In genomic region chr3:190117995-190118394, GRCh38 we compare ENCODE assay signal across 15 cellular contexts. TPM values are rescaled to one million over a fixed set of nuclear protein-coding genes. Genes with fewer than 3 reads are reported as not detected.
A peak's percentile ranks its signal among the peaks of the same experiment; 100 is the strongest.
DNase-seq lines count a peak whose midpoint lies in the region; ATAC-seq and TF ChIP-seq lines count a peak whose summit lies in the region.
"Had no signal": no experiment of that assay in that cellular context is flagged by ENCODE, and none has a peak within 500 bp of the region (broad histone marks: within the 10 kb centered on the region; RNA-seq: fewer than 3 reads in every experiment).

No MANE protein-coding gene starts in this region.

- no peaks in the 10 kb centered on the region for H3K36me3 ChIP-seq in HUES64 (ENCODE audit: insufficient read depth, low read length)
- H3K36me3 ChIP-seq in lower lobe of right lung = no peaks in the 10 kb centered on the region
- no peaks in the 10 kb centered on the region for H3K36me3 ChIP-seq in right atrium auricular region

- peaks cover 7% of the 10 kb centered on the region for H3K36me3 Mint-ChIP-seq in MCF 10A (ENCODE audit: insufficient read depth, unreplicated experiment)
- no peaks in the 10 kb centered on the region for H3K36me3 Mint-ChIP-seq in CD4-positive, alpha-beta T cell (ENCODE audit: low read depth)
- H3K36me3 Mint-ChIP-seq: activated naive CD4-positive, alpha-beta T cell treated with anti-CD3 and anti-CD28 coated beads, Interleukin-2, amount 10 ng/mL, durations not matched to agents 7 days and 5 days had no signal

- H3K4me3 ChIP-seq in HUES64 (ENCODE audit: low read length) = peak overlapping the region; percentile 17
- peak overlapping the region; percentile 40 for H3K4me3 ChIP-seq in lower lobe of right lung
- H3K4me3 ChIP-seq in right atrium auricular region = no peak overlapping the region

- no peaks in the 10 kb centered on the region for H3K9me3 ChIP-seq in HUES64 (ENCODE audit: insufficient read depth, low read depth, low read length)
- H3K9me3 ChIP-seq in lower lobe of right lung = no peaks in the 10 kb centered on the region
- H3K9me3 ChIP-seq in CD4-positive, alpha-beta T cell (ENCODE audit: control insufficient read depth, low read length) = no peaks in the 10 kb centered on the region
- H3K9me3 ChIP-seq in right atrium auricular region = no peaks in the 10 kb centered on the region

- no peak overlapping the region for H3K9ac ChIP-seq in HUES64 (ENCODE audit: low read depth, low read length)

- peaks cover 51% of the 10 kb centered on the region for H3K4me1 Mint-ChIP-seq in MCF 10A (ENCODE audit: insufficient read depth, unreplicated experiment)
- peaks cover 8% of the 10 kb centered on the region for H3K4me1 Mint-ChIP-seq in CD4-positive, alpha-beta T cell (ENCODE audit: low read depth)

- peak overlapping the region; percentile 95 for H3K4me3 Mint-ChIP-seq in MCF 10A (ENCODE audit: unreplicated experiment)
- no peak overlapping the region for H3K4me3 Mint-ChIP-seq in CD4-positive, alpha-beta T cell
- H3K4me3 Mint-ChIP-seq: activated naive CD4-positive, alpha-beta T cell treated with anti-CD3 and anti-CD28 coated beads, Interleukin-2, amount 10 ng/mL, durations not matched to agents 7 days and 5 days; dendritic cell treated with granulocyte-macrophage colony-stimulating factor and Interleukin-4, amounts not matched to agents 40 ng/mL and 50 ng/mL, for 4 days had no signal

- H3K9me3 Mint-ChIP-seq in MCF 10A (ENCODE audit: unreplicated experiment) = no peaks in the 10 kb centered on the region
- H3K9me3 Mint-ChIP-seq in CD4-positive, alpha-beta T cell = no peaks in the 10 kb centered on the region
- H3K9me3 Mint-ChIP-seq: activated naive CD4-positive, alpha-beta T cell treated with anti-CD3 and anti-CD28 coated beads, Interleukin-2, amount 10 ng/mL, durations not matched to agents 7 days and 5 days; dendritic cell treated with granulocyte-macrophage colony-stimulating factor and Interleukin-4, amounts not matched to agents 40 ng/mL and 50 ng/mL, for 4 days had no signal

- intact Hi-C loops in MCF 10A (cut with micrococcal nuclease) (no loop called here), lower lobe of right lung (cut with DNase I) (no loop called here)
- intact Hi-C loops in CD4-positive, alpha-beta T cell (cut with DNase I, micrococcal nuclease) = no loop called here

- H3K27me3 ChIP-seq in HUES64 (ENCODE audit: insufficient read depth, low read length) = peaks cover 18% of the 10 kb centered on the region
- H3K27me3 ChIP-seq in lower lobe of right lung (ENCODE audit: low read depth) = peaks cover 15% of the 10 kb centered on the region
- H3K27me3 ChIP-seq in CD4-positive, alpha-beta T cell (ENCODE audit: control insufficient read depth, insufficient read depth, low read length) = peaks cover 29% of the 10 kb centered on the region
- no peaks in the 10 kb centered on the region for H3K27me3 ChIP-seq in right atrium auricular region

- H3K4me1 ChIP-seq in HUES64 (ENCODE audit: insufficient read depth, low read length) (peaks cover 29% of the 10 kb centered on the region), lower lobe of right lung (peaks cover 15% of the 10 kb centered on the region), right atrium auricular region (peaks cover 0 to 12% of the 10 kb centered on the region in 2 donors)

- no TSS peak for BruUV-seq in MCF 10A (replicated peaks; lab: Mats Ljungman, UMichigan)

- no peak overlapping the region for H3K27ac ChIP-seq in HUES64 (ENCODE audit: low read depth, low read length)
- no peak overlapping the region for H3K27ac ChIP-seq in lower lobe of right lung
- H3K27ac ChIP-seq in CD4-positive, alpha-beta T cell (ENCODE audit: low read depth, low read length) = no peak overlapping the region
- no peak overlapping the region for H3K27ac ChIP-seq in right atrium auricular region

- TF ChIP-seq CTCF in MCF 10A (IDR thresholded peaks at IDR 0.05; ENCODE audit: unreplicated experiment) (no peak), lower lobe of right lung (IDR thresholded peaks at IDR 0.05) (no peak), right atrium auricular region (IDR thresholded peaks at IDR 0.05) (no peak)
- no peak for TF ChIP-seq CTCF in CD4-positive, alpha-beta T cell (IDR thresholded peaks at IDR 0.05)

- H3K27ac Mint-ChIP-seq in MCF 10A (ENCODE audit: low read depth, unreplicated experiment) = peak overlapping the region; percentile 64
- H3K27ac Mint-ChIP-seq in CD4-positive, alpha-beta T cell = no peak overlapping the region
- H3K27ac Mint-ChIP-seq: activated naive CD4-positive, alpha-beta T cell treated with anti-CD3 and anti-CD28 coated beads, Interleukin-2, amount 10 ng/mL, durations not matched to agents 7 days and 5 days; dendritic cell treated with granulocyte-macrophage colony-stimulating factor and Interleukin-4, amounts not matched to agents 40 ng/mL and 50 ng/mL, for 4 days had no signal

- CTCF ChIA-PET in MCF 10A (lab: Yijun Ruan, JAX) = interaction anchor here (0.6 to 1.9 kb wide), 3 partner anchors 150 to 219 kb away, joined by 3 to 5 read pairs (median 4); no protein-coding TSS in a partner anchor
- CTCF ChIA-PET in CD4-positive, alpha-beta T cell (lab: Charles Lee) = no interaction called here

- WGBS in HUES64 = 87% methylated on average over 2 of the region's 2 CpGs

- ATAC-seq in lower lobe of right lung = no peak
- no peak for ATAC-seq in CD4-positive, alpha-beta T cell (ENCODE audit: poor library complexity)
- ATAC-seq: right cardiac atrium had no signal

- no peaks in the 10 kb centered on the region for H3K27me3 Mint-ChIP-seq in MCF 10A (ENCODE audit: insufficient read depth, unreplicated experiment)
- H3K27me3 Mint-ChIP-seq in CD4-positive, alpha-beta T cell = peaks cover 70% of the 10 kb centered on the region

- DNase-seq in A172 (ENCODE audit: low spot score) (peak; percentile 17), MCF 10A (ENCODE audit: unreplicated experiment) (no peak), lower lobe of right lung (no peak), DMS153 treated with DMSO at 0.1 percent for 48 hours (lab: John Stamatoyannopoulos, UW; ENCODE audit: unreplicated experiment) (no peak), hippocampal formation (lab: John Stamatoyannopoulos, UW) (no peak), right atrium auricular region (ENCODE audit: low spot score) (no peak)
- DNase-seq in CD4-positive, alpha-beta T cell = no peak
- DNase-seq: activated naive CD4-positive, alpha-beta T cell treated with anti-CD3 and anti-CD28 coated beads, Interleukin-2, amount 10 ng/mL, durations not matched to agents 7 days and 5 days; DMS53; glutamatergic neuron; MM.1S; right cardiac atrium had no signal

- POLR2A ChIA-PET in MCF 10A (lab: Yijun Ruan, JAX) = interaction anchor here (0.5 to 11.6 kb wide), 12 partner anchors 11 to 115 kb away, joined by 3 to 132 read pairs (median 11); no protein-coding TSS in a partner anchor
- POLR2A ChIA-PET in CD4-positive, alpha-beta T cell (lab: Charles Lee) = no interaction called here

RNA-seq across cellular contexts. Expression of gene P3H2, which starts 2.7 kb away (rescaled TPM):
- total RNA-seq in A172 (2014; rRNA removed; shearing (Covaris generic)) = 12.6 and 30.3 TPM in 2 replicates
- 27.3 TPM for polyA plus RNA-seq in HUES64 (2013, experiment 1 of 2)
- 30.3 TPM for polyA plus RNA-seq in HUES64 (2013, experiment 2 of 2)
- total RNA-seq in MCF 10A (2022) = 19.8 and 60.2 TPM in 2 replicates
- total RNA-seq in lower lobe of right lung = 61.9 TPM
- total RNA-seq in CD4-positive, alpha-beta T cell = not detected
- 1 to 10 TPM; 5.1 to 5.4 TPM for total RNA-seq in right atrium auricular region
- total RNA-seq: T-helper 2 cell treated with Interferon-gamma antibody and Interleukin-4, amounts not matched to agents 100 ng/mL and 5 ng/mL, for 36 hours had no signal

Comparison
In these comparisons a context has a peak if more than half of its experiments do, and no peak if none do; other contexts are left out.
1. H3K4me3 ChIP-seq: peak in HUES64 (single experiment) and lower lobe of right lung (single experiment); none in right atrium auricular region (0 of 2).
2. RNA of gene P3H2, which starts 2.7 kb away (total RNA-seq): 61.9 TPM in lower lobe of right lung (single experiment), 19.8 to 60.2 TPM in MCF 10A, 12.6 to 30.3 TPM in A172 and 5.1 to 5.4 TPM in right atrium auricular region; not detected in CD4-positive, alpha-beta T cell; every median in the first group is over 4 times any median in the second.